ENCODE assay signal across 8 cellular contexts in genomic region chr3:120417272-120417911, GRCh38. TPM values are rescaled to one million over a fixed set of nuclear protein-coding genes. Genes with fewer than 3 reads are reported as not detected.
DNase-seq lines count a peak whose midpoint lies in the region; ATAC-seq and TF ChIP-seq lines count a peak whose summit lies in the region.

No MANE protein-coding gene starts in this region.

- H3K4me3 ChIP-seq in ectodermal cell (ENCODE audit: insufficient read depth, low read depth, low read length), result no peak overlapping the region
- no peak overlapping the region for H3K4me3 ChIP-seq in lung

- intact Hi-C loops in activated CD4-positive, alpha-beta memory T cell treated with anti-CD3 and anti-CD28 coated beads for 36 hours (cut with micrococcal nuclease), result loop anchor here (1.0 to 5.0 kb wide), 7 partner anchors 69 to 595 kb away; partner anchors contain the start of genes GSK3B, GTF2E1 and RABL3

- H3K27ac ChIP-seq in ectodermal cell (ENCODE audit: insufficient read depth, low read depth, low read length, poor library complexity, severe bottlenecking) (peak overlapping the region; percentile 64), lung (ENCODE audit: low read depth in 1 of 2, low read length in 1 of 2) (peak overlapping the region; percentile 79 to 90)

- H3K4me3 Mint-ChIP-seq in activated CD4-positive, alpha-beta memory T cell treated with anti-CD3 and anti-CD28 coated beads for 36 hours, result peak overlapping the region; percentile 74

- peaks cover 12% of the 10 kb centered on the region for H3K4me1 Mint-ChIP-seq in activated CD4-positive, alpha-beta memory T cell treated with anti-CD3 and anti-CD28 coated beads for 36 hours (ENCODE audit: low read depth)

- H3K27me3 ChIP-seq in ectodermal cell (ENCODE audit: control insufficient read depth, insufficient read depth, low read length, poor library complexity, severe bottlenecking) (no peaks in the 10 kb centered on the region), lung (ENCODE audit: control insufficient read depth, insufficient read depth) (no peaks in the 10 kb centered on the region)

- H3K9me3 Mint-ChIP-seq in activated CD4-positive, alpha-beta memory T cell treated with anti-CD3 and anti-CD28 coated beads for 36 hours, result no peaks in the 10 kb centered on the region

- no peaks in the 10 kb centered on the region for H3K36me3 Mint-ChIP-seq in activated CD4-positive, alpha-beta memory T cell treated with anti-CD3 and anti-CD28 coated beads for 36 hours

- WGBS in ectodermal cell, 2 experiments, result 10 to 17% methylated on average over 9 of the region's 9 CpGs
- 0 to 1% methylated on average over 9 of the region's 9 CpGs for WGBS in lung, 2 donors

- ATAC-seq in GM19397 (IDR thresholded peaks at IDR 0.05; ENCODE audit: unreplicated experiment) (peak; percentile 99), HG03565 (IDR thresholded peaks at IDR 0.05; ENCODE audit: unreplicated experiment) (peak; percentile 99), lung (ENCODE audit: insufficient read depth, low FRiP score) (peak; percentile 97)

- H3K36me3 ChIP-seq in ectodermal cell (ENCODE audit: control insufficient read depth, insufficient read depth, low read length), result peaks cover 10% of the 10 kb centered on the region
- peaks cover 0 to 7% of the 10 kb centered on the region in 2 donors for H3K36me3 ChIP-seq in lung (ENCODE audit: control insufficient read depth in 2 of 2, insufficient read depth in 2 of 2, low read length in 2 of 2)

- H3K9me3 ChIP-seq in ectodermal cell (ENCODE audit: control insufficient read depth, low read length) (no peaks in the 10 kb centered on the region), lung (ENCODE audit: control insufficient read depth in 2 of 2, insufficient read depth in 1 of 2, low read length in 1 of 2) (no peaks in the 10 kb centered on the region)

- peak; percentile 74 for TF ChIP-seq CTCF in lung (IDR thresholded peaks at IDR 0.05; ENCODE audit: control extremely low read depth, extremely low read depth)

- POLR2A ChIA-PET in activated CD4-positive, alpha-beta memory T cell treated with anti-CD3 and anti-CD28 coated beads for 36 hours (lab: Charles Lee), result interaction anchor here (0.8 to 1.5 kb wide), 4 partner anchors 68 to 323 kb away, joined by 3 to 4 read pairs (median 4); partner anchors contain the start of genes GSK3B and LRRC58

- H3K4me1 ChIP-seq in ectodermal cell (ENCODE audit: control insufficient read depth, insufficient read depth, low read length), result peaks cover 41% of the 10 kb centered on the region
- H3K4me1 ChIP-seq in lung (ENCODE audit: control insufficient read depth in 2 of 2, insufficient read depth in 2 of 2, low read length in 2 of 2), result peaks cover 11 to 25% of the 10 kb centered on the region in 2 donors

- H3K27ac Mint-ChIP-seq in activated CD4-positive, alpha-beta memory T cell treated with anti-CD3 and anti-CD28 coated beads for 36 hours, result no peak overlapping the region

- no peaks in the 10 kb centered on the region for H3K27me3 Mint-ChIP-seq in activated CD4-positive, alpha-beta memory T cell treated with anti-CD3 and anti-CD28 coated beads for 36 hours

- CTCF ChIA-PET in activated CD4-positive, alpha-beta memory T cell treated with anti-CD3 and anti-CD28 coated beads for 36 hours (lab: Charles Lee), result interaction anchor here (0.5 to 8.5 kb wide), 56 partner anchors 8 to 752 kb away, joined by 3 to 241 read pairs (median 4); partner anchors contain the start of genes GPR156, LRRC58 and NDUFB4

- DNase-seq in CD1c-positive myeloid dendritic cell (ENCODE audit: extremely low spot score) (peak; percentile 96), NCI-H748 (lab: John Stamatoyannopoulos, UW; ENCODE audit: unreplicated experiment) (peak; percentile 90), lung (ENCODE audit: low spot score) (peak; percentile 95)
- DNase-seq in activated CD4-positive, alpha-beta memory T cell treated with anti-CD3 and anti-CD28 coated beads for 36 hours, result peak; percentile 93
- peak; percentile 62 to 75 (median 64) for DNase-seq in stimulated activated CD4-positive, alpha-beta T cell treated with anti-CD3 and anti-CD28 coated beads, TNF-alpha, amount 100 ng/mL, for 4 hours (ENCODE audit: low read depth in 3 of 3)

RNA-seq across cellular contexts. Expression of gene FSTL1, which starts 33.4 kb away (rescaled TPM):
- total RNA-seq in activated CD4-positive, alpha-beta memory T cell treated with anti-CD3 and anti-CD28 coated beads for 36 hours, result under 1 TPM; 0.12 to 0.40 TPM
- 318 TPM for polyA plus RNA-seq in ectodermal cell (2013, experiment 1 of 4)
- polyA plus RNA-seq in ectodermal cell (2013, experiment 2 of 4), result 328 TPM
- 272 TPM for polyA plus RNA-seq in ectodermal cell (2013, experiment 3 of 4)
- polyA plus RNA-seq in ectodermal cell (2013, experiment 4 of 4), result 308 TPM
- total RNA-seq in lung, result 100 to 1,000 TPM; 304 to 544 TPM
- 10 to 100 TPM; 24.9 to 79.0 TPM for polyA plus RNA-seq in lung

Comparison
In these comparisons a context has a peak if more than half of its experiments do, and no peak if none do; other contexts are left out.
1. RNA of gene FSTL1, which starts 33.4 kb away (total RNA-seq): 304 to 544 TPM in lung; 0.12 to 0.40 TPM in activated CD4-positive, alpha-beta memory T cell treated with anti-CD3 and anti-CD28 coated beads for 36 hours; every median in the first group is over 100 times any median in the second.
2. Peak in every context shown above with its lines, with median percentiles within 50 percentile points of each other: DNase-seq and ATAC-seq.